In the genomic region with DNA sequence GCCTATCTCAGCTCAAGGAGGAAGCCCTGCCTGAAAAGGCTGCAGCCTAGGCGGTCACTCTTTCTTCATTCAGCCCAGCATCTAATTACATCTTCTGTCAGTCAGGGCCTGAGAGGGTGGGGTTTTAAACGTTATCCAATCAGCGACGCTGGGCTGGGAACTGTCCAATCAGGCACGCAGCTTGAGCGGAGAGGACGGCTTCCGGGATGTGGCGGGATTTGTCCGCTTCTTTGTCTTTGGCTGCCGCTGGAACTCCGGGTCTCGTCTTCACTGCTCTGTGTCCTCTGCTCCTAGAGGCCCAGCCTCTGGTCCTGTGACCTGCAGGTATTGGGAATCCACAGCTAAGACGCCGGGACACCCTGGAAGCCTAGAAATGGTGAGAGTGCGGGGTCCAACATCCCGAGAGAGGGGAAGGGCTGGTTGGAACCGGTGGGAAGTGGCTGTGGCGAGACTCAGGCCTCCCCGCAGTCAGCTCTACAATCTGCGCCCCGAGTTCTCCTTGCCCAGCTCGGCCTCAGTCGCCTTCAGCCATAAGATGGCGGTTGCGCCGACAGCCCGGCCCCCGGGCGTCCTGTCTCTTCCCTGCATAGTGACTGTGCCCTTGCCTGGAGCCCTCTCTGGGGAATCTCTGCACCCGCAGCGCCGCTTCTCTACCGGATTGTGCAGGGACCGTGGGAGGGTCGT, we compare ENCODE assay signal across 8 cellular contexts. TPM values are rescaled to one million over a fixed set of nuclear protein-coding genes. Genes with fewer than 3 reads are reported as not detected.
DNase-seq lines count a peak whose midpoint lies in the region; ATAC-seq and TF ChIP-seq lines count a peak whose summit lies in the region.

ZNF738 (plus strand) TSS at position 233 of the 684 bp plus-strand sequence; CDS start at position 374, 141 bp downstream.

- ATAC-seq in GM19025 (IDR thresholded peaks at IDR 0.05; ENCODE audit: low read depth, unreplicated experiment) (peak; percentile 91), HG03280 (IDR thresholded peaks at IDR 0.05; ENCODE audit: unreplicated experiment) (peak; percentile 95), left lung (peak; percentile 99)

- no peaks in the 10 kb centered on the region for H3K27me3 ChIP-seq in left lung

- peak; percentile 94 for DNase-seq in AG10803 (ENCODE audit: low read depth)
- DNase-seq in NCI-H460 (ENCODE audit: extremely low read depth, low read depth) = peak; percentile 84
- DNase-seq in activated CD4-positive, alpha-beta T cell treated with anti-CD3 and anti-CD28 coated beads, Interleukin-2, amount 50 U/mL, for 1 hour = peak; percentile 78
- DNase-seq in dermis blood vessel endothelial cell = peak; percentile 98
- DNase-seq in left lung = peak; percentile 87 to 93
- peak; percentile 65 for DNase-seq in stimulated activated CD4-positive, alpha-beta T cell treated with anti-CD3 and anti-CD28 coated beads, Interleukin-2, amount 100 ng/mL, for 4 hours (ENCODE audit: low read depth)

- no peak for TF ChIP-seq CTCF in AG10803 (conservative IDR thresholded peaks at IDR 0.05; ENCODE audit: low read length)
- no peak for TF ChIP-seq CTCF in left lung (IDR thresholded peaks at IDR 0.05)

- intact Hi-C loops in left lung (cut with DNase I) = no loop called here

- H3K4me3 ChIP-seq in AG10803 (ENCODE audit: low read length) (peak within 1 kb of the TSS; percentile 86), left lung (peak within 1 kb of the TSS; percentile 60 to 80)

- peaks cover 0 to 3% of the 10 kb centered on the region in 2 donors for H3K9me3 ChIP-seq in left lung

- H3K27ac ChIP-seq in left lung = peak within 1 kb of the TSS; percentile 85 to 88

- peaks cover 0 to 9% of the 10 kb centered on the region in 2 donors for H3K4me1 ChIP-seq in left lung

- peaks cover 0 to 24% of the 10 kb centered on the region in 2 donors for H3K36me3 ChIP-seq in left lung

RNA-seq across cellular contexts. Expression of gene ZNF738, which starts in this region (rescaled TPM):
- 4.2 and 7.0 TPM in 2 replicates for total RNA-seq in NCI-H460 (2014; rRNA removed; shearing (Covaris generic))
- 20.4 and 50.8 TPM in 2 replicates for polyA plus RNA-seq in NCI-H460 (2014; cell fraction: nucleus; rRNA removed)
- total RNA-seq in dermis blood vessel endothelial cell (4.1 and 4.8 TPM in 2 replicates), left lung (1 to 10 TPM; 7.2 to 8.3 TPM)

Comparison
In these comparisons a context has a peak if more than half of its experiments do, and no peak if none do; other contexts are left out.
1. Peak in every context shown above with its lines: DNase-seq, ATAC-seq, H3K4me3 ChIP-seq and H3K27ac ChIP-seq.